In genomic region chr1:76083189-76083588, GRCh38 we compare ENCODE assay signal across 17 cellular contexts. TPM values are rescaled to one million over a fixed set of nuclear protein-coding genes. Genes with fewer than 3 reads are reported as not detected.
DNase-seq lines count a peak whose midpoint lies in the region; ATAC-seq and TF ChIP-seq lines count a peak whose summit lies in the region.
"Had no signal": no experiment of that assay in that cellular context is flagged by ENCODE, and none has a peak within 500 bp of the region (broad histone marks: within the 10 kb centered on the region; RNA-seq: fewer than 3 reads in every experiment).

No MANE protein-coding gene starts in this region.

- ATAC-seq in HG02970 (IDR thresholded peaks at IDR 0.05; ENCODE audit: low FRiP score, unreplicated experiment) = no peak
- ATAC-seq: activated T-cell treated with anti-CD3 and anti-CD28 coated beads, Interleukin-2, amount 50 U/mL, for 72 hours; gastroesophageal sphincter had no signal

- H3K36me3 Mint-ChIP-seq in chondrocyte (ENCODE audit: low read depth) = peaks cover 2% of the 10 kb centered on the region
- H3K36me3 Mint-ChIP-seq: activated CD4-positive, alpha-beta memory T cell treated with anti-CD3 and anti-CD28 coated beads for 36 hours had no signal

- no peak overlapping the region for H3K27ac Mint-ChIP-seq in chondrocyte (ENCODE audit: unreplicated experiment)
- H3K27ac Mint-ChIP-seq: activated CD4-positive, alpha-beta memory T cell treated with anti-CD3 and anti-CD28 coated beads for 36 hours; activated T-cell treated with anti-CD3 and anti-CD28 coated beads, Interleukin-2, amount 50 U/mL, for 72 hours had no signal

- peak in 2 of 56 donors; percentile 4 to 26 for TF ChIP-seq CTCF in dorsolateral prefrontal cortex (IDR thresholded peaks at IDR 0.05 in 54 of 56, conservative IDR thresholded peaks at IDR 0.05 in 2 of 56; ENCODE audit: low read depth in 1 of 56, partially characterized antibody in 56 of 56)
- TF ChIP-seq CTCF in chondrocyte (IDR thresholded peaks at IDR 0.05) = no peak

- peaks cover 7% of the 10 kb centered on the region for H3K4me1 Mint-ChIP-seq in chondrocyte (ENCODE audit: low read depth)

- peak overlapping the region in 32 of 59 donors; percentile 4 to 78 (median 38) for H3K27ac ChIP-seq in dorsolateral prefrontal cortex
- H3K27ac ChIP-seq: coronary artery, gastroesophageal sphincter, prostate gland, spleen had no signal

- intact Hi-C loops in dorsolateral prefrontal cortex (cut with DNase I) = loop anchor here in 1 of 2 donors (5.0 kb wide), 1 partner anchor 69 kb away; no protein-coding TSS in a partner anchor

- no peaks in the 10 kb centered on the region for H3K9me3 Mint-ChIP-seq in chondrocyte (ENCODE audit: low read depth)
- H3K9me3 Mint-ChIP-seq: activated CD4-positive, alpha-beta memory T cell treated with anti-CD3 and anti-CD28 coated beads for 36 hours; activated T-cell treated with anti-CD3 and anti-CD28 coated beads, Interleukin-2, amount 50 U/mL, for 72 hours had no signal

- peaks cover 4% of the 10 kb centered on the region for H3K27me3 Mint-ChIP-seq in chondrocyte (ENCODE audit: low read depth)

- no peaks in the 10 kb centered on the region for H3K27me3 ChIP-seq in dorsolateral prefrontal cortex
- H3K27me3 ChIP-seq: gastroesophageal sphincter, spleen had no signal

- H3K4me3 ChIP-seq in dorsolateral prefrontal cortex = peak overlapping the region in 55 of 59 donors; percentile 6 to 62 (median 38)
- H3K4me3 ChIP-seq: coronary artery, gastroesophageal sphincter, prostate gland had no signal

- DNase-seq in CD1c-positive myeloid dendritic cell (ENCODE audit: extremely low spot score) (peak; percentile 20), NOMO-1 (lab: John Stamatoyannopoulos, UW; ENCODE audit: unreplicated experiment in 2 of 2) (peak; percentile 41 to 71), dorsolateral prefrontal cortex (peak in 8 of 10 donors; percentile 30 to 64 (median 50)), nucleus accumbens (lab: John Stamatoyannopoulos, UW) (peak in 36 of 56 donors; percentile 4 to 70 (median 28)), chondrocyte (ENCODE audit: low spot score) (no peak), SHP77 (lab: John Stamatoyannopoulos, UW) (no peak), NCI-H2227 (lab: John Stamatoyannopoulos, UW; ENCODE audit: unreplicated experiment) (no peak)
- DNase-seq: activated CD4-positive, alpha-beta memory T cell treated with anti-CD3 and anti-CD28 coated beads for 36 hours; activated T-cell treated with anti-CD3 and anti-CD28 coated beads, Interleukin-2, amount 50 U/mL, for 72 hours; KBM-7; NCI-H2227 treated with DMSO at 0.1 percent for 48 hours; spleen; stimulated activated naive CD4-positive, alpha-beta T cell had no signal

- no peak overlapping the region for H3K4me3 Mint-ChIP-seq in chondrocyte (ENCODE audit: unreplicated experiment)
- H3K4me3 Mint-ChIP-seq: activated CD4-positive, alpha-beta memory T cell treated with anti-CD3 and anti-CD28 coated beads for 36 hours; activated T-cell treated with anti-CD3 and anti-CD28 coated beads, Interleukin-2, amount 50 U/mL, for 72 hours had no signal

RNA-seq across cellular contexts. Expression of gene ST6GALNAC3, which starts 8.6 kb away (rescaled TPM):
- total RNA-seq in dorsolateral prefrontal cortex (10 to 100 TPM in 119 of 120 experiments, 1 to 10 TPM in 1; 9.7 to 39.6 (median 20.2) TPM), chondrocyte (1.6 to 4.7 TPM (median 3.5 TPM) in 3 replicates)

Comparison
In these comparisons a context has a peak if more than half of its experiments do, and no peak if none do; other contexts are left out.
1. DNase-seq: peak in CD1c-positive myeloid dendritic cell (single experiment), NOMO-1 (2 of 2), dorsolateral prefrontal cortex (8 of 10) and nucleus accumbens (36 of 56); none in chondrocyte (single experiment), SHP77 (0 of 2) and NCI-H2227 (single experiment).